Comparison of ENCODE assay signal across 8 cellular contexts in genomic region chr17:46822388-46822921, GRCh38. TPM values are rescaled to one million over a fixed set of nuclear protein-coding genes. Genes with fewer than 3 reads are reported as not detected.
DNase-seq lines count a peak whose midpoint lies in the region; ATAC-seq, FAIRE-seq and TF ChIP-seq lines count a peak whose summit lies in the region.

No MANE protein-coding gene starts in this region.

- no peaks in the 10 kb centered on the region for H3K9me2 ChIP-seq in GM23338 (ENCODE audit: insufficient read depth)
- no peaks in the 10 kb centered on the region for H3K9me2 ChIP-seq in PC-9 (ENCODE audit: insufficient read depth)

- no peak overlapping the region for H3K9ac ChIP-seq in H1 (replicated peaks in 1 of 4; ENCODE audit: extremely low read depth in 1 of 4, low read depth in 3 of 4, low read length in 3 of 4)

- no peak for TF ChIP-seq EP300 in H1 (IDR thresholded peaks at IDR 0.05; ENCODE audit: borderline replicate concordance in 1 of 2, low read depth in 2 of 2, low read length in 2 of 2)

- H4K5ac ChIP-seq in H1 (ENCODE audit: insufficient read length, low read depth, low read length) = no peak overlapping the region

- H3K79me2 ChIP-seq in GM23338 (replicated peaks; ENCODE audit: insufficient read depth) (no peaks in the 10 kb centered on the region), PC-9 (ENCODE audit: low read depth) (no peaks in the 10 kb centered on the region), H1 (ENCODE audit: control insufficient read depth in 1 of 2, insufficient read depth in 2 of 2, low read length in 2 of 2) (no peaks in the 10 kb centered on the region)

- no peak overlapping the region for H2BK20ac ChIP-seq in H1 (ENCODE audit: low read length)

- no peak overlapping the region for H3K4ac ChIP-seq in H1 (replicated peaks; ENCODE audit: insufficient read length, low read depth, low read length)

- H4K20me1 ChIP-seq in GM23338 (replicated peaks; ENCODE audit: insufficient read depth) = no peaks in the 10 kb centered on the region; the same call in 1 of the 2 replicates
- H4K20me1 ChIP-seq in PC-9 (ENCODE audit: insufficient read depth) = no peaks in the 10 kb centered on the region
- peaks cover 0 to 2% of the 10 kb centered on the region in 2 experiments for H4K20me1 ChIP-seq in H1 (replicated peaks in 1 of 2; ENCODE audit: control insufficient read depth in 1 of 2, insufficient read depth in 2 of 2, low read length in 2 of 2)

- no peak overlapping the region for H3K27ac ChIP-seq in GM23338 (ENCODE audit: low read depth)
- no peak overlapping the region for H3K27ac ChIP-seq in PC-9
- H3K27ac ChIP-seq in H1 (ENCODE audit: low read depth, low read length) = no peak overlapping the region
- no peak overlapping the region for H3K27ac ChIP-seq in gastrocnemius medialis

- peaks cover 20% of the 10 kb centered on the region; the same call in 1 of the 2 replicates for H3K23me2 ChIP-seq in H1 (ENCODE audit: low read depth, low read length)

- DNase-seq in GM23338 (ENCODE audit: low spot score) = peak; percentile 79
- DNase-seq in PC-9 = no peak
- peak in 1 of 2 experiments; percentile 95 for DNase-seq in H1 (ENCODE audit: low read depth in 1 of 2, low spot score in 2 of 2)
- no peak for DNase-seq in gastrocnemius medialis
- no peak for DNase-seq in NCI-H1048 (lab: John Stamatoyannopoulos, UW)
- DNase-seq in T1000 (lab: John Stamatoyannopoulos, UW) = no peak
- DNase-seq in effector CD4-positive, alpha-beta T cell = no peak

- H2BK120ac ChIP-seq in H1 (replicated peaks; ENCODE audit: low read depth, low read length) = no peak overlapping the region

- peak overlapping the region; percentile 52 for H4K91ac ChIP-seq in H1 (replicated peaks; ENCODE audit: insufficient read length, low read length)

- H4K8ac ChIP-seq in H1 (ENCODE audit: extremely low read depth, insufficient read depth, low read length) = peak overlapping the region; percentile 29

- H3K27me3 ChIP-seq in GM23338 (ENCODE audit: insufficient read depth) (peaks cover 68% of the 10 kb centered on the region), PC-9 (ENCODE audit: insufficient read depth, low read depth) (peaks cover 14% of the 10 kb centered on the region; the same call in 1 of the 2 replicates), H1 (replicated peaks in 1 of 4; ENCODE audit: control insufficient read depth in 3 of 4, extremely low read depth in 1 of 4, insufficient read depth in 3 of 4, low read length in 3 of 4) (peaks cover 26 to 58% (median 48%) of the 10 kb centered on the region in 4 experiments), gastrocnemius medialis (peaks cover 48 to 59% (median 53%) of the 10 kb centered on the region in 3 donors)

- H2BK12ac ChIP-seq in H1 (ENCODE audit: low read depth, low read length) = no peak overlapping the region

- no peak overlapping the region for H2AK5ac ChIP-seq in H1 (ENCODE audit: low read depth, low read length)

- intact Hi-C loops in PC-9 (cut with micrococcal nuclease; ENCODE audit: unreplicated experiment) (no loop called here), gastrocnemius medialis (cut with DNase I; ENCODE audit: low total_unique reads) (no loop called here)

- BruUV-seq in PC-9 (replicated peaks; lab: Mats Ljungman, UMichigan) = no TSS peak

- H3K9me3 ChIP-seq in PC-9 (ENCODE audit: insufficient read depth, low read depth) (no peaks in the 10 kb centered on the region), H1 (ENCODE audit: insufficient read depth in 2 of 2, low read depth in 1 of 2, low read length in 1 of 2) (no peaks in the 10 kb centered on the region), gastrocnemius medialis (no peaks in the 10 kb centered on the region)

- H3K4me2 ChIP-seq in GM23338 (peak overlapping the region; percentile 94), PC-9 (no peak overlapping the region), H1 (ENCODE audit: insufficient read depth in 1 of 2, low read depth in 2 of 2, low read length in 2 of 2) (no peak overlapping the region; a peak in 1 of 4 replicates)

- WGBS in H1 (ENCODE audit: extremely low coverage in 1 of 2, insufficient coverage in 1 of 2, insufficient read length in 1 of 2, insufficient replicate concordance in 2 of 2, low coverage in 1 of 2, low lambda C conversion rate in 2 of 2, missing lambda C conversion rate in 1 of 2), 2 experiments = 41% methylated on average over 34 of the region's 35 CpGs; no CpG with 5 or more reads in 1 of the 2 experiments

- H3K36me3 ChIP-seq in GM23338 (ENCODE audit: insufficient read depth) (no peaks in the 10 kb centered on the region), PC-9 (ENCODE audit: low read depth) (no peaks in the 10 kb centered on the region), H1 (ENCODE audit: control insufficient read depth in 2 of 4, insufficient read depth in 4 of 4, low read length in 3 of 4) (no peaks in the 10 kb centered on the region), gastrocnemius medialis (no peaks in the 10 kb centered on the region)

- CTCF ChIA-PET in PC-9 (lab: Charles Lee) = interaction anchor here (0.5 to 0.7 kb wide), 2 partner anchors 27 to 634 kb away, joined by 3 to 15 read pairs; no protein-coding TSS in a partner anchor
- CTCF ChIA-PET in H1 (lab: Charles Lee; ENCODE audit: partially characterized antibody) = interaction anchor here (0.6 to 6.1 kb wide), 12 partner anchors 9 to 314 kb away, joined by 3 to 49 read pairs (median 6); no protein-coding TSS in a partner anchor

- H2AFZ ChIP-seq in GM23338 (no peak overlapping the region), PC-9 (no peak overlapping the region), H1 (ENCODE audit: low read length) (no peak overlapping the region)

- no peaks in the 10 kb centered on the region for H3K9me3 Mint-ChIP-seq in GM23338

- H3K14ac ChIP-seq in H1 (ENCODE audit: insufficient read length) = no peak overlapping the region

- H3K27ac Mint-ChIP-seq in GM23338 = no peak overlapping the region

- no peak for FAIRE-seq in H1 (lab: Jason Lieb, UNC)

- H3K36me3 Mint-ChIP-seq in GM23338 (ENCODE audit: low read depth) = no peaks in the 10 kb centered on the region

- ATAC-seq in GM23338 (peak; percentile 13), gastrocnemius medialis (no peak), HG02840 (IDR thresholded peaks at IDR 0.05; ENCODE audit: low FRiP score, unreplicated experiment) (no peak)

- no peak for TF ChIP-seq POLR2A in H1 (IDR thresholded peaks at IDR 0.05; ENCODE audit: control extremely low read depth in 1 of 2, low read depth in 2 of 2, low read length in 2 of 2)
- no peak for TF ChIP-seq POLR2A in gastrocnemius medialis (IDR thresholded peaks at IDR 0.05)

- POLR2A ChIA-PET in PC-9 (lab: Charles Lee; ENCODE audit: unreplicated experiment) (no interaction called here), H1 (lab: Charles Lee; ENCODE audit: partially characterized antibody) (no interaction called here)

- H3K56ac ChIP-seq in H1 (replicated peaks; ENCODE audit: insufficient read length, low read depth, low read length) = no peak overlapping the region

- TF ChIP-seq CTCF in GM23338 (conservative IDR thresholded peaks at IDR 0.05; ENCODE audit: low read depth in 2 of 2) = peak; percentile 85 to 95
- peak; percentile 75 for TF ChIP-seq CTCF in PC-9 (conservative IDR thresholded peaks at IDR 0.05)
- TF ChIP-seq CTCF in H1 (IDR thresholded peaks at IDR 0.05; ENCODE audit: control extremely low read depth in 1 of 3, insufficient read depth in 1 of 3, low read depth in 1 of 3, low read length in 3 of 3) = peak; percentile 78 to 93 (median 86)
- TF ChIP-seq CTCF in gastrocnemius medialis (IDR thresholded peaks at IDR 0.05 in 4 of 5, conservative IDR thresholded peaks at IDR 0.05 in 1 of 5) = peak; percentile 21 to 72 (median 66)

- H3K23ac ChIP-seq in H1 (ENCODE audit: insufficient read length) = no peak overlapping the region

- peak overlapping the region; percentile 32; the same call in 1 of the 2 replicates for H3K18ac ChIP-seq in H1 (ENCODE audit: extremely low read depth, low read length)

- peaks cover 25% of the 10 kb centered on the region for H3K4me1 Mint-ChIP-seq in GM23338

- in situ Hi-C loops in gastrocnemius medialis (cut with MboI; ENCODE audit: low sequenced_read_pairs in 4 of 4) = no loop called here

- no peak overlapping the region for H2BK5ac ChIP-seq in H1 (ENCODE audit: low read depth, low read length)

- H3K4me1 ChIP-seq in GM23338 (ENCODE audit: insufficient read depth) = peaks cover 22% of the 10 kb centered on the region
- peaks cover 8% of the 10 kb centered on the region; the same call in 1 of the 2 replicates for H3K4me1 ChIP-seq in PC-9 (replicated peaks; ENCODE audit: insufficient read depth)
- peaks cover 0 to 28% (median 24%) of the 10 kb centered on the region in 4 experiments; a peak in 6 of 7 replicates for H3K4me1 ChIP-seq in H1 (replicated peaks in 1 of 4; ENCODE audit: control insufficient read depth in 3 of 4, insufficient read depth in 4 of 4, low read length in 3 of 4)
- peaks cover 8 to 18% of the 10 kb centered on the region in 2 donors for H3K4me1 ChIP-seq in gastrocnemius medialis

- H3K27me3 Mint-ChIP-seq in GM23338 (ENCODE audit: insufficient read depth, low read depth, poor library complexity) = peaks cover 64% of the 10 kb centered on the region

- TF ChIP-seq RAD21 in H1 (IDR thresholded peaks at IDR 0.05 in 1 of 2, conservative IDR thresholded peaks at IDR 0.05 in 1 of 2; ENCODE audit: low read depth in 2 of 2, low read length in 2 of 2) = peak; percentile 61 to 65

- H3F3A ChIP-seq in GM23338 (replicated peaks; ENCODE audit: low read depth) (peaks cover 28% of the 10 kb centered on the region), PC-9 (ENCODE audit: insufficient read depth, low read depth) (no peaks in the 10 kb centered on the region)

- H3K79me1 ChIP-seq in H1 (ENCODE audit: low read depth, low read length) = no peaks in the 10 kb centered on the region

- H2BK15ac ChIP-seq in H1 (ENCODE audit: low read length) = no peak overlapping the region

- H3K4me3 ChIP-seq in GM23338 (peak overlapping the region; percentile 79; the same call in 1 of the 2 replicates), PC-9 (no peak overlapping the region), H1 (ENCODE audit: extremely low read depth in 1 of 4, insufficient read depth in 2 of 4, low read depth in 3 of 4, low read length in 4 of 4) (no peak overlapping the region), gastrocnemius medialis (no peak overlapping the region)

- H3K4me3 Mint-ChIP-seq in GM23338 = no peak overlapping the region

RNA-seq across cellular contexts. Expression of gene WNT3, which starts 4.0 kb away (rescaled TPM):
- total RNA-seq in GM23338 (2014; rRNA removed; shearing (Covaris generic)) = 2.7 and 3.6 TPM in 2 replicates
- 2.8 and 3.4 TPM in 2 replicates for polyA plus RNA-seq in GM23338 (2016; fragmentation: Nextera tagmentation; extraction: Ambion mirVana)
- 11.5 and 14.0 TPM in 2 replicates for total RNA-seq in PC-9 (2021)
- total RNA-seq in H1 (2021; fragmentation: NEBNext Ultra II Directional; extraction: Animal tissue kit (Norgen Biotek cat#: 25700)) = 1.3 and 2.0 TPM in 2 replicates
- polyA plus RNA-seq in H1 (2011; rRNA removed) = 0.56 and 0.96 TPM in 2 replicates
- polyA plus RNA-seq in H1 (2011; cell fraction: cytosol; rRNA removed) = 1.00 TPM
- 1.2 TPM for polyA plus RNA-seq in H1 (2011; cell fraction: nucleus; rRNA removed)
- 0.40 to 1.3 TPM (median 0.77 TPM) in 4 replicates for polyA plus RNA-seq in H1 (2012, experiment 1 of 2)
- polyA plus RNA-seq in H1 (2012, experiment 2 of 2) = 0.76 TPM
- 5.2 TPM for polyA plus RNA-seq in H1 (2013, experiment 1 of 2)
- polyA plus RNA-seq in H1 (2013, experiment 2 of 2) = 6.7 TPM
- polyA minus RNA-seq in H1 (2011; rRNA and poly(A)+ RNA removed) = 0.71 and 0.91 TPM in 2 replicates
- polyA minus RNA-seq in H1 (2011; cell fraction: cytosol; rRNA and poly(A)+ RNA removed) = 0.66 TPM
- 0.60 TPM for polyA minus RNA-seq in H1 (2011; cell fraction: nucleus; rRNA and poly(A)+ RNA removed)
- total RNA-seq in gastrocnemius medialis = under 1 TPM in 1 of 4 donors, not detected in 3; 0.19 TPM

RNA-seq across cellular contexts. Expression of gene WNT9B, which starts 28.9 kb away (rescaled TPM):
- 0.17 and 0.62 TPM in 2 replicates for total RNA-seq in GM23338 (2014; rRNA removed; shearing (Covaris generic))
- not detected in 2 replicates for polyA plus RNA-seq in GM23338 (2016; fragmentation: Nextera tagmentation; extraction: Ambion mirVana)
- not detected in 2 replicates for total RNA-seq in PC-9 (2021)
- total RNA-seq in H1 (2021; fragmentation: NEBNext Ultra II Directional; extraction: Animal tissue kit (Norgen Biotek cat#: 25700)) = not detected in 2 replicates
- 0.21 and 0.35 TPM in 2 replicates for polyA plus RNA-seq in H1 (2011; rRNA removed)
- 0.09 TPM for polyA plus RNA-seq in H1 (2011; cell fraction: cytosol; rRNA removed)
- polyA plus RNA-seq in H1 (2011; cell fraction: nucleus; rRNA removed) = 0.10 TPM
- 0.13 to 0.15 TPM in 2 of 4 replicates, not detected in the others for polyA plus RNA-seq in H1 (2012, experiment 1 of 2)
- polyA plus RNA-seq in H1 (2012, experiment 2 of 2) = not detected
- polyA plus RNA-seq in H1 (2013, experiment 1 of 2) = 0.16 TPM
- polyA plus RNA-seq in H1 (2013, experiment 2 of 2) = 0.11 TPM
- 0.12 and 0.47 TPM in 2 replicates for polyA minus RNA-seq in H1 (2011; rRNA and poly(A)+ RNA removed)
- not detected for polyA minus RNA-seq in H1 (2011; cell fraction: cytosol; rRNA and poly(A)+ RNA removed)
- not detected for polyA minus RNA-seq in H1 (2011; cell fraction: nucleus; rRNA and poly(A)+ RNA removed)
- total RNA-seq in gastrocnemius medialis = under 1 TPM in 1 of 4 donors, not detected in 3; 0.40 TPM
